1 cellular context compared by ENCODE assay signal in the genomic region with DNA sequence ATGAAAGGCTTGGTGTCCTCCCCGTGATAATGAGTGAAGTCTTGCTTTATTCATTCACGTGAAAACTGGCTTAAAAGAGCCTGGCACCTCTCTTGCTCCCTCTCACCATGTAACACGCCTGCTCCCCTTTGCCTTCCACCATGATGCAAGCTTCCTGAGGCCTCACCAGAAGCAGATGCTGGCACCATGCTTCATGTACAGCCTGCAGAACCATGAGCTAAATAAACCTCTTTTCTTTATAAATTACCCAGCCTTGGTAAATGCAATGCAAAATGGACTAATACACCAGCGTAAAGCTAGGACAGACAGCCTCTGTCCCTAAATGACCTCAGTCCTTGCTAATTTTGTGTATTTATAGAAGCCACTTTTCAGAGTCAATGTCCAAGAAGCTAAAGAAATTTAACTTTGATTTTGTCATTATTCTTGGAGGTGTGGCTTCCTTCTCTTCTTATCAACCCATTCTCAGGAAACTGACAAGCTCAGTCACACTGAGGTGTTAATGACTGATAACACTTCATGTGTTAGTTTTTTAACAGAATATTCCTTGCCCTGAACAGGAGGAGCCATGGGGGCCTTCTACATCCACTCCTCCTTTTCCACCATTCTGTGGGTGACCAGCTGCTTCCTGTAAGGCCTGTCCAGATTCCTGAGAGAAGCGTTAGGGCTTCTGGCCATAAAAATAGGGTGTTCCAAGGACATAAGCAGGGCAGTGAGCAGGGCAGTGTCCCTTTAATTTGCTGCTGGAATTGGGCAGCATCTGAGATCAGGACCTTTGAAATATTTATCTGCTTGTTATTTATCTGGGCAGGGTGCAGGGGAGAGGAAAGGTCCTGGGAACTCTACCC.
A peak's percentile ranks its signal among the peaks of the same experiment; 100 is the strongest.
TF ChIP-seq lines count a peak whose summit lies in the region.

No MANE protein-coding gene starts in this region.

TF ChIP-seq in K562, 482 proteins besides CTCF, POLR2A, EP300 and RAD21 (continued from another document and continues in another):
- TF ChIP-seq, protein P1, sequence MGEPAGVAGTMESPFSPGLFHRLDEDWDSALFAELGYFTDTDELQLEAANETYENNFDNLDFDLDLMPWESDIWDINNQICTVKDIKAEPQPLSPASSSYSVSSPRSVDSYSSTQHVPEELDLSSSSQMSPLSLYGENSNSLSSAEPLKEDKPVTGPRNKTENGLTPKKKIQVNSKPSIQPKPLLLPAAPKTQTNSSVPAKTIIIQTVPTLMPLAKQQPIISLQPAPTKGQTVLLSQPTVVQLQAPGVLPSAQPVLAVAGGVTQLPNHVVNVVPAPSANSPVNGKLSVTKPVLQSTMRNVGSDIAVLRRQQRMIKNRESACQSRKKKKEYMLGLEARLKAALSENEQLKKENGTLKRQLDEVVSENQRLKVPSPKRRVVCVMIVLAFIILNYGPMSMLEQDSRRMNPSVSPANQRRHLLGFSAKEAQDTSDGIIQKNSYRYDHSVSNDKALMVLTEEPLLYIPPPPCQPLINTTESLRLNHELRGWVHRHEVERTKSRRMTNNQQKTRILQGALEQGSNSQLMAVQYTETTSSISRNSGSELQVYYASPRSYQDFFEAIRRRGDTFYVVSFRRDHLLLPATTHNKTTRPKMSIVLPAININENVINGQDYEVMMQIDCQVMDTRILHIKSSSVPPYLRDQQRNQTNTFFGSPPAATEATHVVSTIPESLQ (CRISPR knock-in tag; IDR thresholded peaks at IDR 0.05): no peak
- TF ChIP-seq PML (IDR thresholded peaks at IDR 0.05; ENCODE audit: low read length) (peak; percentile 72), SNIP1 (IDR thresholded peaks at IDR 0.05; ENCODE audit: low read depth) (no peak), GTF2F1 (IDR thresholded peaks at IDR 0.05; ENCODE audit: low read depth, low read length) (no peak), ZNF124 (CRISPR knock-in tag; IDR thresholded peaks at IDR 0.05) (no peak), SMARCC2 (IDR thresholded peaks at IDR 0.05; ENCODE audit: low read depth) (peak; percentile 48; the same call in 1 of the 2 replicates), ETV5 (CRISPR knock-in tag; IDR thresholded peaks at IDR 0.05; ENCODE audit: low read depth) (no peak; the same call in 1 of the 2 replicates), ZNF316 (IDR thresholded peaks at IDR 0.05) (peak; percentile 86), CCNT2 (IDR thresholded peaks at IDR 0.05; ENCODE audit: borderline replicate concordance, extremely low read depth, insufficient read length, low read depth, low read length) (no peak), CREBBP (IDR thresholded peaks at IDR 0.05; ENCODE audit: low read depth, low read length) (no peak), EGR1 (conservative IDR thresholded peaks at IDR 0.05) (no peak), KAT2B (IDR thresholded peaks at IDR 0.05; ENCODE audit: low read depth, low read length) (no peak), ZNF57 (CRISPR knock-in tag; IDR thresholded peaks at IDR 0.05) (no peak), BRD4 (IDR thresholded peaks at IDR 0.05) (no peak), ZKSCAN8 (CRISPR knock-in tag; IDR thresholded peaks at IDR 0.05) (no peak), ZC3H4 (CRISPR knock-in tag; IDR thresholded peaks at IDR 0.05; ENCODE audit: borderline replicate concordance) (no peak), TCFL5 (CRISPR knock-in tag; conservative IDR thresholded peaks at IDR 0.05) (no peak), CBFA2T2 (conservative IDR thresholded peaks at IDR 0.05) (peak; percentile 85), CREM (IDR thresholded peaks at IDR 0.05; ENCODE audit: low read depth) (peak; percentile 64; the same call in 1 of the 2 replicates), TCF3 (CRISPR knock-in tag; IDR thresholded peaks at IDR 0.05) (peak; percentile 93), ZNF140 (CRISPR knock-in tag; IDR thresholded peaks at IDR 0.05) (no peak), TARDBP (IDR thresholded peaks at IDR 0.05) (no peak), PCBP2 (IDR thresholded peaks at IDR 0.05; ENCODE audit: low read depth, low read length, poor library complexity, severe bottlenecking) (no peak), ZBTB1 (CRISPR knock-in tag; IDR thresholded peaks at IDR 0.05; ENCODE audit: borderline replicate concordance, low read depth) (no peak), SMAD3 (CRISPR knock-in tag; conservative IDR thresholded peaks at IDR 0.05) (no peak), RHOXF2B (CRISPR knock-in tag; conservative IDR thresholded peaks at IDR 0.05) (no peak), NR2C1 (IDR thresholded peaks at IDR 0.05) (no peak), NR2C1 (tag; IDR thresholded peaks at IDR 0.05) (no peak), SIN3A (IDR thresholded peaks at IDR 0.05; ENCODE audit: borderline replicate concordance in 2 of 2, control insufficient read depth in 1 of 2, low read depth in 2 of 2, low read length in 2 of 2) (no peak), TBP (optimal IDR thresholded peaks at IDR 0.05; ENCODE audit: low read depth, low read length) (no peak), HSF4 (CRISPR knock-in tag; IDR thresholded peaks at IDR 0.05; ENCODE audit: borderline replicate concordance) (no peak), MCM2 (IDR thresholded peaks at IDR 0.05; ENCODE audit: low read depth) (no peak)
- TF ChIP-seq, protein P2, sequence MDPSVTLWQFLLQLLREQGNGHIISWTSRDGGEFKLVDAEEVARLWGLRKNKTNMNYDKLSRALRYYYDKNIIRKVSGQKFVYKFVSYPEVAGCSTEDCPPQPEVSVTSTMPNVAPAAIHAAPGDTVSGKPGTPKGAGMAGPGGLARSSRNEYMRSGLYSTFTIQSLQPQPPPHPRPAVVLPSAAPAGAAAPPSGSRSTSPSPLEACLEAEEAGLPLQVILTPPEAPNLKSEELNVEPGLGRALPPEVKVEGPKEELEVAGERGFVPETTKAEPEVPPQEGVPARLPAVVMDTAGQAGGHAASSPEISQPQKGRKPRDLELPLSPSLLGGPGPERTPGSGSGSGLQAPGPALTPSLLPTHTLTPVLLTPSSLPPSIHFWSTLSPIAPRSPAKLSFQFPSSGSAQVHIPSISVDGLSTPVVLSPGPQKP (CRISPR knock-in tag; IDR thresholded peaks at IDR 0.05): no peak
- TF ChIP-seq, protein P3, sequence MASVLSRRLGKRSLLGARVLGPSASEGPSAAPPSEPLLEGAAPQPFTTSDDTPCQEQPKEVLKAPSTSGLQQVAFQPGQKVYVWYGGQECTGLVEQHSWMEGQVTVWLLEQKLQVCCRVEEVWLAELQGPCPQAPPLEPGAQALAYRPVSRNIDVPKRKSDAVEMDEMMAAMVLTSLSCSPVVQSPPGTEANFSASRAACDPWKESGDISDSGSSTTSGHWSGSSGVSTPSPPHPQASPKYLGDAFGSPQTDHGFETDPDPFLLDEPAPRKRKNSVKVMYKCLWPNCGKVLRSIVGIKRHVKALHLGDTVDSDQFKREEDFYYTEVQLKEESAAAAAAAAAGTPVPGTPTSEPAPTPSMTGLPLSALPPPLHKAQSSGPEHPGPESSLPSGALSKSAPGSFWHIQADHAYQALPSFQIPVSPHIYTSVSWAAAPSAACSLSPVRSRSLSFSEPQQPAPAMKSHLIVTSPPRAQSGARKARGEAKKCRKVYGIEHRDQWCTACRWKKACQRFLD (CRISPR knock-in tag; IDR thresholded peaks at IDR 0.05): no peak
- TF ChIP-seq, protein P4, sequence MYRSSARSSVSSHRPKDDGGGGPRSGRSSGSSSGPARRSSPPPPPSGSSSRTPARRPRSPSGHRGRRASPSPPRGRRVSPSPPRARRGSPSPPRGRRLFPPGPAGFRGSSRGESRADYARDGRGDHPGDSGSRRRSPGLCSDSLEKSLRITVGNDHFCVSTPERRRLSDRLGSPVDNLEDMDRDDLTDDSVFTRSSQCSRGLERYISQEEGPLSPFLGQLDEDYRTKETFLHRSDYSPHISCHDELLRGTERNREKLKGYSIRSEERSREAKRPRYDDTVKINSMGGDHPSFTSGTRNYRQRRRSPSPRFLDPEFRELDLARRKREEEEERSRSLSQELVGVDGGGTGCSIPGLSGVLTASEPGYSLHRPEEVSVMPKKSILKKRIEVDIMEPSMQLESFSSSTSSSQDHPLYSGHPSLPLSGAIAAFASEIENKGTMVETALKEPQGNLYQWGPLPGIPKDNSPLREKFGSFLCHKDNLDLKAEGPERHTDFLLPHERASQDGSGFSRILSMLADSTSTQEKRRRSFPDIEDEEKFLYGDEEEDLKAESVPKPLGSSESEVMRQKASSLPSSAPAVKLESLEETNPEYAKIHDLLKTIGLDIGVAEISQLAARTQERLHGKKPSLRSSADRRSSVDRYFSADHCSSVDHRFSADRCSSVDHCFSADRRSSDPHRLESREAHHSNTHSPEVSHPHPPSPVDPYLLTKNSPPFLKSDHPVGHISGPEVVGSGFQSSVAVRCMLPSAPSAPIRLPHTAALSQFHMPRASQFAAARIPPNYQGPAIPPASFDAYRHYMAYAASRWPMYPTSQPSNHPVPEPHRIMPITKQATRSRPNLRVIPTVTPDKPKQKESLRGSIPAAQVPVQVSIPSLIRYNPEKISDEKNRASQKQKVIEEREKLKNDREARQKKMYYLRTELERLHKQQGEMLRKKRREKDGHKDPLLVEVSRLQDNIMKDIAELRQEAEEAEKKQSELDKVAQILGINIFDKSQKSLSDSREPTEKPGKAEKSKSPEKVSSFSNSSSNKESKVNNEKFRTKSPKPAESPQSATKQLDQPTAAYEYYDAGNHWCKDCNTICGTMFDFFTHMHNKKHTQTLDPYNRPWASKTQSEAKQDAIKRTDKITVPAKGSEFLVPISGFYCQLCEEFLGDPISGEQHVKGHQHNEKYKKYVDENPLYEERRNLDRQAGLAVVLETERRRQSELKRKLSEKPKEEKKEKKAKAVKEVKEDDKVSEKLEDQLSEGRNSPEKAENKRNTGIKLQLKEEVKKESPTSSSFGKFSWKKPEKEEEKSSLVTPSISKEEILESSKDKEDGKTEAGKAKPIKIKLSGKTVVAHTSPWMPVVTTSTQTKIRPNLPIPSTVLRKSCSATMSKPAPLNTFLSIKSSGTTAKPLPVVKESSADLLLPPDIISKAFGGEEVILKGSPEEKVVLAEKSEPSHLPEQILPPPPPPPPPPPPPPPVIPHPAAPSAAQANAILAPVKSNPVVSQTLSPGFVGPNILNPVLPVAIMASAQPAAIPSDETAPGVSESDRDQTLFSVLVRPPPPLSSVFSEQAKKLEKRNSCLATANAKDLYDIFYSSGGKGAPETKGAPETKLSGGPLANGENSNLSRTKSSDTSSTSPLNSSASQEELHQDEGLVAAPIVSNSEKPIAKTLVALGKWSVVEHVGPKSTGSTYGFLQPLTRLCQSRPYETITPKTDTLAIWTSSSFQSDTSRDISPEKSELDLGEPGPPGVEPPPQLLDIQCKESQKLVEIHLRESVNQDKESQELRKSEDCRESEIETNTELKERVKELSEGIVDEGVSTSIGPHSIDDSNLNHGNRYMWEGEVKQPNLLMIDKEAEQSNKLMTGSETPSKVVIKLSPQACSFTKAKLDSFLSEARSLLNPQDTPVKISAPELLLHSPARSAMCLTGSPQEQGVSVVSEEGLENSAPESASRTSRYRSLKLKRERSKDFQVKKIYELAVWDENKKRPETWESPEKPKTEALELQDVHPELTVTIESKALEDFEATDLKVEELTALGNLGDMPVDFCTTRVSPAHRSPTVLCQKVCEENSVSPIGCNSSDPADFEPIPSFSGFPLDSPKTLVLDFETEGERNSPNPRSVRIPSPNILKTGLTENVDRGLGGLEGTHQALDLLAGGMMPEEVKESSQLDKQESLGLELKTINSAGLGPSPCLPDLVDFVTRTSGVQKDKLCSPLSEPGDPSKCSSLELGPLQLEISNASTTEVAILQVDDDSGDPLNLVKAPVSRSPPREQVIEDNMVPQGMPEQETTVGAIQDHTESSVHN (IDR thresholded peaks at IDR 0.05; ENCODE audit: borderline replicate concordance in 1 of 2, low read depth in 1 of 2): no peak
- TF ChIP-seq, protein P5, sequence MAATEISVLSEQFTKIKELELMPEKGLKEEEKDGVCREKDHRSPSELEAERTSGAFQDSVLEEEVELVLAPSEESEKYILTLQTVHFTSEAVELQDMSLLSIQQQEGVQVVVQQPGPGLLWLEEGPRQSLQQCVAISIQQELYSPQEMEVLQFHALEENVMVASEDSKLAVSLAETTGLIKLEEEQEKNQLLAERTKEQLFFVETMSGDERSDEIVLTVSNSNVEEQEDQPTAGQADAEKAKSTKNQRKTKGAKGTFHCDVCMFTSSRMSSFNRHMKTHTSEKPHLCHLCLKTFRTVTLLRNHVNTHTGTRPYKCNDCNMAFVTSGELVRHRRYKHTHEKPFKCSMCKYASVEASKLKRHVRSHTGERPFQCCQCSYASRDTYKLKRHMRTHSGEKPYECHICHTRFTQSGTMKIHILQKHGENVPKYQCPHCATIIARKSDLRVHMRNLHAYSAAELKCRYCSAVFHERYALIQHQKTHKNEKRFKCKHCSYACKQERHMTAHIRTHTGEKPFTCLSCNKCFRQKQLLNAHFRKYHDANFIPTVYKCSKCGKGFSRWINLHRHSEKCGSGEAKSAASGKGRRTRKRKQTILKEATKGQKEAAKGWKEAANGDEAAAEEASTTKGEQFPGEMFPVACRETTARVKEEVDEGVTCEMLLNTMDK (IDR thresholded peaks at IDR 0.05; ENCODE audit: borderline replicate concordance, insufficient read depth, low read depth, low read length, poor library complexity, severe bottlenecking): no peak
- TF ChIP-seq, protein P6, sequence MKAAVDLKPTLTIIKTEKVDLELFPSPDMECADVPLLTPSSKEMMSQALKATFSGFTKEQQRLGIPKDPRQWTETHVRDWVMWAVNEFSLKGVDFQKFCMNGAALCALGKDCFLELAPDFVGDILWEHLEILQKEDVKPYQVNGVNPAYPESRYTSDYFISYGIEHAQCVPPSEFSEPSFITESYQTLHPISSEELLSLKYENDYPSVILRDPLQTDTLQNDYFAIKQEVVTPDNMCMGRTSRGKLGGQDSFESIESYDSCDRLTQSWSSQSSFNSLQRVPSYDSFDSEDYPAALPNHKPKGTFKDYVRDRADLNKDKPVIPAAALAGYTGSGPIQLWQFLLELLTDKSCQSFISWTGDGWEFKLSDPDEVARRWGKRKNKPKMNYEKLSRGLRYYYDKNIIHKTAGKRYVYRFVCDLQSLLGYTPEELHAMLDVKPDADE (conservative IDR thresholded peaks at IDR 0.05; ENCODE audit: control insufficient read depth, low read depth, low read length): no peak
- TF ChIP-seq, protein P7, sequence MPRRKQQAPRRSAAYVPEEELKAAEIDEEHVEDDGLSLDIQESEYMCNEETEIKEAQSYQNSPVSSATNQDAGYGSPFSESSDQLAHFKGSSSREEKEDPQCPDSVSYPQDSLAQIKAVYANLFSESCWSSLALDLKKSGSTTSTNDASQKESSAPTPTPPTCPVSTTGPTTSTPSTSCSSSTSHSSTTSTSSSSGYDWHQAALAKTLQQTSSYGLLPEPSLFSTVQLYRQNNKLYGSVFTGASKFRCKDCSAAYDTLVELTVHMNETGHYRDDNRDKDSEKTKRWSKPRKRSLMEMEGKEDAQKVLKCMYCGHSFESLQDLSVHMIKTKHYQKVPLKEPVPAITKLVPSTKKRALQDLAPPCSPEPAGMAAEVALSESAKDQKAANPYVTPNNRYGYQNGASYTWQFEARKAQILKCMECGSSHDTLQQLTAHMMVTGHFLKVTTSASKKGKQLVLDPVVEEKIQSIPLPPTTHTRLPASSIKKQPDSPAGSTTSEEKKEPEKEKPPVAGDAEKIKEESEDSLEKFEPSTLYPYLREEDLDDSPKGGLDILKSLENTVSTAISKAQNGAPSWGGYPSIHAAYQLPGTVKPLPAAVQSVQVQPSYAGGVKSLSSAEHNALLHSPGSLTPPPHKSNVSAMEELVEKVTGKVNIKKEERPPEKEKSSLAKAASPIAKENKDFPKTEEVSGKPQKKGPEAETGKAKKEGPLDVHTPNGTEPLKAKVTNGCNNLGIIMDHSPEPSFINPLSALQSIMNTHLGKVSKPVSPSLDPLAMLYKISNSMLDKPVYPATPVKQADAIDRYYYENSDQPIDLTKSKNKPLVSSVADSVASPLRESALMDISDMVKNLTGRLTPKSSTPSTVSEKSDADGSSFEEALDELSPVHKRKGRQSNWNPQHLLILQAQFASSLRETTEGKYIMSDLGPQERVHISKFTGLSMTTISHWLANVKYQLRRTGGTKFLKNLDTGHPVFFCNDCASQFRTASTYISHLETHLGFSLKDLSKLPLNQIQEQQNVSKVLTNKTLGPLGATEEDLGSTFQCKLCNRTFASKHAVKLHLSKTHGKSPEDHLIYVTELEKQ (CRISPR knock-in tag; IDR thresholded peaks at IDR 0.05): no peak
- TF ChIP-seq, protein P8, sequence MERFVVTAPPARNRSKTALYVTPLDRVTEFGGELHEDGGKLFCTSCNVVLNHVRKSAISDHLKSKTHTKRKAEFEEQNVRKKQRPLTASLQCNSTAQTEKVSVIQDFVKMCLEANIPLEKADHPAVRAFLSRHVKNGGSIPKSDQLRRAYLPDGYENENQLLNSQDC (CRISPR knock-in tag; IDR thresholded peaks at IDR 0.05): no peak
